12 cellular contexts compared by ENCODE assay signal in the genomic region with DNA sequence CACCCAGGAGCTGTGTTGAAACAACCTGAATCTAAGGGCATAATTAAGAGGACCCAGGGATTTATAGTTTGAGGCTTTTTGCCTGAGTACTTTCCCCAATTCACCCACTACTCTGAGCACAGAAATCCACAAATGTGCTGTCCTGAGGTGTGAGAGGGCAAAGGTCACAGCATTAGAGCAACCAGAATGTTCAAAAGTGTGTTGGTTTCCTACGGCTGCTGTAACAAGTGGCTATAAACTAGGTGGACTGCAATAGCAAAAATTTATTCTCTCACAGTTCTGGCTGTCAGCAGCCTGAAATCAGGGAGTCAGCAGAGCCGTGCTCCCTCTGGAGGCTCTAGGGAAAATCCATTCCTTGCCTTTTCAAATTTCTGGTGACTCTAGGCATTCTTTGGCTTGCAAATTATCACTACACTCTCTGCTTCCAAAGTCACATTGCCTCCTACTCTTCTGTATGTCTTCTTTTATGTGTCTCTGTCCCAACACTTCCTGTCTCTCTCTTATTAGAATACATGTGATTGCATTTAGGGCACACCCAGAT.
A peak's percentile ranks its signal among the peaks of the same experiment; 100 is the strongest.
DNase-seq lines count a peak whose midpoint lies in the region; ATAC-seq and TF ChIP-seq lines count a peak whose summit lies in the region.
"Had no signal": no experiment of that assay in that cellular context is flagged by ENCODE, and none has a peak within 500 bp of the region (broad histone marks: within the 10 kb centered on the region; RNA-seq: fewer than 3 reads in every experiment).

No MANE protein-coding gene starts in this region.

- H2AFZ ChIP-seq in mammary epithelial cell (ENCODE audit: low read depth, low read length): no peak overlapping the region

- H3K4me2 ChIP-seq in mammary epithelial cell (ENCODE audit: insufficient read depth, low read depth, low read length): no peak overlapping the region
- no peak overlapping the region for H3K4me2 ChIP-seq in mesendoderm (ENCODE audit: low read length)

- no peak overlapping the region for H4K5ac ChIP-seq in mesendoderm (ENCODE audit: low read length)

- H3K27ac ChIP-seq in mammary epithelial cell (ENCODE audit: insufficient read depth, low read depth, low read length): no peak overlapping the region
- H3K27ac ChIP-seq in mesendoderm (ENCODE audit: low read depth, low read length): no peak overlapping the region
- H3K27ac ChIP-seq: uterus had no signal

- TF ChIP-seq CTCF in mammary epithelial cell (conservative IDR thresholded peaks at IDR 0.05 in 1 of 2, IDR thresholded peaks at IDR 0.05 in 1 of 2; ENCODE audit: extremely low read depth in 1 of 2, insufficient read depth in 1 of 2, low read depth in 1 of 2, low read length in 2 of 2): peak; percentile 10 to 41

- H3K27me3 ChIP-seq in mammary epithelial cell (ENCODE audit: insufficient read depth, low read length) (no peaks in the 10 kb centered on the region), mesendoderm (ENCODE audit: insufficient read depth, low read length, poor library complexity) (no peaks in the 10 kb centered on the region)
- H3K27me3 ChIP-seq: uterus had no signal

- no CpG with 5 or more reads among the region's 2 CpGs for WGBS in mammary epithelial cell (ENCODE audit: low coverage, missing lambda C conversion rate)
- no CpG with 5 or more reads among the region's 2 CpGs for WGBS in mesendoderm (ENCODE audit: extremely low coverage, insufficient coverage, low lambda C conversion rate)

- no peak overlapping the region for H3K23ac ChIP-seq in mesendoderm (ENCODE audit: low read length)

- no peak overlapping the region for H4K8ac ChIP-seq in mesendoderm (ENCODE audit: low read depth, low read length)

- H3K79me1 ChIP-seq in mesendoderm (ENCODE audit: low read length): no peaks in the 10 kb centered on the region

- H2BK15ac ChIP-seq in mesendoderm (replicated peaks; ENCODE audit: low read depth): no peak overlapping the region

- DNase-seq in AG20443 (ENCODE audit: low spot score) (peak; percentile 45), M059J (ENCODE audit: low read depth) (peak; percentile 45), mammary epithelial cell (no peak), mesendoderm (peak; percentile 44), DMS79 (lab: John Stamatoyannopoulos, UW) (no peak), RPMI8226 (no peak)
- no peak for DNase-seq in activated naive CD4-positive, alpha-beta T cell treated with anti-CD3 and anti-CD28 coated beads, Interleukin-2, amount 50 U/mL, for 16 hours
- DNase-seq: activated CD4-positive, alpha-beta T cell treated with anti-CD3 and anti-CD28 coated beads for 4 hours; activated gamma-delta T cell; MM.1S; uterus had no signal

- no peaks in the 10 kb centered on the region for H3K9me3 ChIP-seq in mammary epithelial cell (replicated peaks; ENCODE audit: insufficient read depth, low read length)
- H3K9me3 ChIP-seq: uterus had no signal

- no peak overlapping the region for H2BK5ac ChIP-seq in mesendoderm (ENCODE audit: low read length)

- dilution Hi-C loops in mammary epithelial cell (cut with HindIII; ENCODE audit: low sequenced_read_pairs): loop anchor here (10.0 kb wide), 1 partner anchor 74 kb away; no protein-coding TSS in a partner anchor

- H3K18ac ChIP-seq in mesendoderm (ENCODE audit: low read length): no peak overlapping the region

- H3K4ac ChIP-seq in mesendoderm (ENCODE audit: low read depth, low read length): no peak overlapping the region

- in situ Hi-C loops in mammary epithelial cell (cut with MboI; ENCODE audit: low sequenced_read_pairs in 2 of 2): no loop called here

- CTCF ChIA-PET in mammary epithelial cell (lab: Charles Lee; ENCODE audit: low non-redundant PET): no interaction called here

- H2BK120ac ChIP-seq in mesendoderm (ENCODE audit: low read depth, low read length): no peak overlapping the region

- intact Hi-C loops in mammary epithelial cell (cut with micrococcal nuclease): no loop called here

- no TSS peak for BruUV-seq in mammary epithelial cell (replicated peaks; lab: Mats Ljungman, UMichigan)

- H3K56ac ChIP-seq in mesendoderm (ENCODE audit: low read length): peak overlapping the region; percentile 17

- H3K4me3 ChIP-seq in mammary epithelial cell (replicated peaks in 1 of 3; ENCODE audit: insufficient read depth in 1 of 3, low read depth in 2 of 3, low read length in 3 of 3) (no peak overlapping the region), mesendoderm (ENCODE audit: low read length) (no peak overlapping the region)
- H3K4me3 ChIP-seq: uterus had no signal

- no peaks in the 10 kb centered on the region for H3K79me2 ChIP-seq in mammary epithelial cell (ENCODE audit: insufficient read depth, low read length)
- H3K79me2 ChIP-seq in mesendoderm (ENCODE audit: control insufficient read depth, insufficient read depth, low read length): no peaks in the 10 kb centered on the region

- H3K4me1 ChIP-seq in mammary epithelial cell (ENCODE audit: insufficient read depth, low read length) (peaks cover 16% of the 10 kb centered on the region), mesendoderm (ENCODE audit: control insufficient read depth, low read depth, low read length) (no peaks in the 10 kb centered on the region)
- H3K4me1 ChIP-seq: uterus had no signal

- H2AK5ac ChIP-seq in mesendoderm (ENCODE audit: low read length): no peak overlapping the region

- no peak for ATAC-seq in HG03457 (IDR thresholded peaks at IDR 0.05; ENCODE audit: unreplicated experiment)

- H4K20me1 ChIP-seq in mammary epithelial cell (ENCODE audit: insufficient read depth, low read length): no peaks in the 10 kb centered on the region

- H3K9ac ChIP-seq in mammary epithelial cell (ENCODE audit: insufficient read depth, low read length) (no peak overlapping the region), mesendoderm (ENCODE audit: low read length) (no peak overlapping the region)

- H3K36me3 ChIP-seq in mammary epithelial cell (ENCODE audit: insufficient read depth, low read length) (no peaks in the 10 kb centered on the region), mesendoderm (ENCODE audit: control insufficient read depth, insufficient read depth, low read length) (no peaks in the 10 kb centered on the region)
- H3K36me3 ChIP-seq: uterus had no signal

Comparison
In these comparisons a context has a peak if more than half of its experiments do, and no peak if none do; other contexts are left out.
1. DNase-seq: peak in AG20443 (single experiment), M059J (single experiment) and mesendoderm (single experiment); none in mammary epithelial cell (single experiment), DMS79 (single experiment), activated naive CD4-positive, alpha-beta T cell treated with anti-CD3 and anti-CD28 coated beads, Interleukin-2, amount 50 U/mL, for 16 hours (single experiment) and RPMI8226 (single experiment).